Comparison of ENCODE assay signal across 1 cellular context in the genomic region with DNA sequence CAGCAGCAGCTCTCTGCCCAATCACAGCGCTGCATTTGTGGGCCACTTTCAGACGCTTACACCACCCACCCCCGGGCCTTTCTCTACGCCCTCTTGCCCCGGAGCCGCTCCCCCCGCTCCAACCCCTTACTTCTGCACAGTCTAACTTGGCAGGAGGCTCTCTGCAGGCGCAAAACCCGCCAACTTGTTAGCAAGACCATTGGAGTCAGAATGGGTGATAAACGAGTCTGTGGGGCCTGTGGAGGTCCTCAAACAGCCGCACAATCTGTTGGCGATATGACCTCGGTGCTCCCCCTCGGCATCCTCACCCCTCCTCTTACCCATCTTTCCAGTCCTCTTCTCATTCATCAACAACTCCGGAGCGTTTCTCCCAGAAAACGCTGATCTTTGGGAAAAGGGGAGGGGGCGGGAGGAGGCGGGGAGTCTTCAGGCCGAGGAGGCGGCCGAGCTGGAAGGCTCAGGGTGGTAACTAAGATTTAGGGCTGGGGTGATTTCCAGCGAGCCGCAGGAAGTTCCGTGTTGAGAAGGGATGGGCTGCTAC.
TF ChIP-seq lines count a peak whose summit lies in the region.

No MANE protein-coding gene starts in this region.

TF ChIP-seq in SK-N-SH, 30 proteins besides CTCF, POLR2A, EP300 and RAD21 (continued from another document):
- TF ChIP-seq RXRA (IDR thresholded peaks at IDR 0.05; ENCODE audit: borderline replicate concordance, low read depth), result no peak
- no peak for TF ChIP-seq MXI1 (IDR thresholded peaks at IDR 0.05; ENCODE audit: low read depth, low read length)
- no peak for TF ChIP-seq SMC3 (IDR thresholded peaks at IDR 0.05; ENCODE audit: low read depth, low read length)
- TF ChIP-seq, protein P1, sequence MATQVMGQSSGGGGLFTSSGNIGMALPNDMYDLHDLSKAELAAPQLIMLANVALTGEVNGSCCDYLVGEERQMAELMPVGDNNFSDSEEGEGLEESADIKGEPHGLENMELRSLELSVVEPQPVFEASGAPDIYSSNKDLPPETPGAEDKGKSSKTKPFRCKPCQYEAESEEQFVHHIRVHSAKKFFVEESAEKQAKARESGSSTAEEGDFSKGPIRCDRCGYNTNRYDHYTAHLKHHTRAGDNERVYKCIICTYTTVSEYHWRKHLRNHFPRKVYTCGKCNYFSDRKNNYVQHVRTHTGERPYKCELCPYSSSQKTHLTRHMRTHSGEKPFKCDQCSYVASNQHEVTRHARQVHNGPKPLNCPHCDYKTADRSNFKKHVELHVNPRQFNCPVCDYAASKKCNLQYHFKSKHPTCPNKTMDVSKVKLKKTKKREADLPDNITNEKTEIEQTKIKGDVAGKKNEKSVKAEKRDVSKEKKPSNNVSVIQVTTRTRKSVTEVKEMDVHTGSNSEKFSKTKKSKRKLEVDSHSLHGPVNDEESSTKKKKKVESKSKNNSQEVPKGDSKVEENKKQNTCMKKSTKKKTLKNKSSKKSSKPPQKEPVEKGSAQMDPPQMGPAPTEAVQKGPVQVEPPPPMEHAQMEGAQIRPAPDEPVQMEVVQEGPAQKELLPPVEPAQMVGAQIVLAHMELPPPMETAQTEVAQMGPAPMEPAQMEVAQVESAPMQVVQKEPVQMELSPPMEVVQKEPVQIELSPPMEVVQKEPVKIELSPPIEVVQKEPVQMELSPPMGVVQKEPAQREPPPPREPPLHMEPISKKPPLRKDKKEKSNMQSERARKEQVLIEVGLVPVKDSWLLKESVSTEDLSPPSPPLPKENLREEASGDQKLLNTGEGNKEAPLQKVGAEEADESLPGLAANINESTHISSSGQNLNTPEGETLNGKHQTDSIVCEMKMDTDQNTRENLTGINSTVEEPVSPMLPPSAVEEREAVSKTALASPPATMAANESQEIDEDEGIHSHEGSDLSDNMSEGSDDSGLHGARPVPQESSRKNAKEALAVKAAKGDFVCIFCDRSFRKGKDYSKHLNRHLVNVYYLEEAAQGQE (IDR thresholded peaks at IDR 0.05; ENCODE audit: low read depth, low read length), result no peak
- TF ChIP-seq RFX5 (IDR thresholded peaks at IDR 0.05; ENCODE audit: low read length), result no peak
- TF ChIP-seq GATA2 (CRISPR knock-in tag; IDR thresholded peaks at IDR 0.05), result no peak
- TF ChIP-seq, protein P2, sequence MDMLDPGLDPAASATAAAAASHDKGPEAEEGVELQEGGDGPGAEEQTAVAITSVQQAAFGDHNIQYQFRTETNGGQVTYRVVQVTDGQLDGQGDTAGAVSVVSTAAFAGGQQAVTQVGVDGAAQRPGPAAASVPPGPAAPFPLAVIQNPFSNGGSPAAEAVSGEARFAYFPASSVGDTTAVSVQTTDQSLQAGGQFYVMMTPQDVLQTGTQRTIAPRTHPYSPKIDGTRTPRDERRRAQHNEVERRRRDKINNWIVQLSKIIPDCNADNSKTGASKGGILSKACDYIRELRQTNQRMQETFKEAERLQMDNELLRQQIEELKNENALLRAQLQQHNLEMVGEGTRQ (IDR thresholded peaks at IDR 0.05; ENCODE audit: borderline replicate concordance, low read depth, low read length), result no peak
- no peak for TF ChIP-seq ELF1 (IDR thresholded peaks at IDR 0.05)
